26 cellular contexts compared by ENCODE assay signal in genomic region chr4:91688413-91688812, GRCh38.
"Had no signal": no experiment of that assay in that cellular context is flagged by ENCODE, and none has a peak within 500 bp of the region (broad histone marks: within the 10 kb centered on the region; RNA-seq: fewer than 3 reads in every experiment).

No MANE protein-coding gene starts in this region.

- H3K27me3 ChIP-seq: stomach, suprapubic skin, testis, thyroid gland, tibial artery, tibial nerve, transverse colon, upper lobe of left lung, upper lobe of right lung, uterus, vagina had no signal

- H3K9me3 ChIP-seq: stomach, suprapubic skin, testis, thoracic aorta, thyroid gland, tibial artery, tibial nerve, transverse colon, upper lobe of left lung, upper lobe of right lung, uterus, vagina had no signal

- H3K27ac ChIP-seq: stomach, suprapubic skin, testis, thoracic aorta, thyroid gland, tibial artery, tibial nerve, transverse colon, upper lobe of left lung, upper lobe of right lung, uterus, vagina had no signal

- H3K4me3 ChIP-seq: stomach, suprapubic skin, testis, thoracic aorta, thyroid gland, tibial artery, tibial nerve, transverse colon, upper lobe of left lung, upper lobe of right lung, uterus, vagina had no signal

- H3K36me3 ChIP-seq: stomach, suprapubic skin, thoracic aorta, thyroid gland, tibial artery, tibial nerve, transverse colon, upper lobe of left lung, upper lobe of right lung, uterus, vagina had no signal

- ATAC-seq: stimulated activated effector memory CD8-positive, alpha-beta T cell treated with anti-CD3 and anti-CD28 coated beads, Interleukin-12 subunit alpha, Interleukin-12 subunit beta, amount 100 ng/mL, for 72 hours; stimulated activated memory B cell treated with anti-CD40 and anti-IgM and Interleukin-4, amounts not matched to agents 10 μg/mL and 1 μg/mL and 100 μg/mL, for 72 hours; stimulated activated naive B cell treated with anti-CD40 and anti-IgM and Interleukin-4, amounts not matched to agents 10 μg/mL and 1 μg/mL and 100 μg/mL, for 72 hours; stimulated activated naive CD8-positive, alpha-beta T cell treated with anti-CD3 and anti-CD28 coated beads, Interleukin-15, amount 100 ng/mL, for 72 hours; stimulated activated naive CD8-positive, alpha-beta T cell treated with anti-CD3 and anti-CD28 coated beads, Interleukin-15, Interleukin-2, amounts not matched to agents 100 U/mL and 50 U/mL, for 24 hours; upper lobe of right lung had no signal

- DNase-seq: stimulated activated CD4-positive, alpha-beta T cell treated with anti-CD3 and anti-CD28 coated beads, Interleukin-2, amount 100 ng/mL, for 48 hours; stimulated activated CD4-positive, alpha-beta T cell treated with anti-CD3 and anti-CD28 coated beads, Interleukin-4, amount 100 ng/mL, for 1 hour; stimulated activated CD4-positive, alpha-beta T cell treated with anti-CD3 and anti-CD28 coated beads, Interleukin-4, amount 100 ng/mL, for 24 hours; stimulated activated CD4-positive, alpha-beta T cell treated with anti-CD3 and anti-CD28 coated beads, Interleukin-4, amount 100 ng/mL, for 4 hours; stimulated activated CD8-positive, alpha-beta memory T cell treated with anti-CD3 and anti-CD28 coated beads, Interleukin-4, amount 100 ng/mL, for 48 hours; stimulated activated naive B cell treated with anti-CD40 and anti-IgM and Interleukin-4, amounts not matched to agents 10 μg/mL and 1 μg/mL and 100 μg/mL, for 72 hours; stimulated activated naive CD4-positive, alpha-beta T cell; stimulated activated naive CD4-positive, alpha-beta T cell treated with Interleukin-2 at 50 U/mL for 16 hours; stimulated activated naive CD8-positive, alpha-beta T cell treated with anti-CD3 and anti-CD28 coated beads, Interleukin-15, amount 100 ng/mL, for 72 hours; stimulated activated naive CD8-positive, alpha-beta T cell treated with anti-CD3 and anti-CD28 coated beads, Interleukin-15, Interleukin-2, amounts not matched to agents 100 U/mL and 50 U/mL, for 24 hours; stomach; substantia nigra; testis; thyroid gland; tibial artery; transverse colon; trophoblast cell; upper lobe of left lung; upper lobe of right lung; uterus had no signal

- H3K4me1 ChIP-seq: stomach, suprapubic skin, testis, thyroid gland, tibial artery, tibial nerve, transverse colon, upper lobe of left lung, upper lobe of right lung, uterus, vagina had no signal
